ENCODE assay signal across 10 cellular contexts in the genomic region with DNA sequence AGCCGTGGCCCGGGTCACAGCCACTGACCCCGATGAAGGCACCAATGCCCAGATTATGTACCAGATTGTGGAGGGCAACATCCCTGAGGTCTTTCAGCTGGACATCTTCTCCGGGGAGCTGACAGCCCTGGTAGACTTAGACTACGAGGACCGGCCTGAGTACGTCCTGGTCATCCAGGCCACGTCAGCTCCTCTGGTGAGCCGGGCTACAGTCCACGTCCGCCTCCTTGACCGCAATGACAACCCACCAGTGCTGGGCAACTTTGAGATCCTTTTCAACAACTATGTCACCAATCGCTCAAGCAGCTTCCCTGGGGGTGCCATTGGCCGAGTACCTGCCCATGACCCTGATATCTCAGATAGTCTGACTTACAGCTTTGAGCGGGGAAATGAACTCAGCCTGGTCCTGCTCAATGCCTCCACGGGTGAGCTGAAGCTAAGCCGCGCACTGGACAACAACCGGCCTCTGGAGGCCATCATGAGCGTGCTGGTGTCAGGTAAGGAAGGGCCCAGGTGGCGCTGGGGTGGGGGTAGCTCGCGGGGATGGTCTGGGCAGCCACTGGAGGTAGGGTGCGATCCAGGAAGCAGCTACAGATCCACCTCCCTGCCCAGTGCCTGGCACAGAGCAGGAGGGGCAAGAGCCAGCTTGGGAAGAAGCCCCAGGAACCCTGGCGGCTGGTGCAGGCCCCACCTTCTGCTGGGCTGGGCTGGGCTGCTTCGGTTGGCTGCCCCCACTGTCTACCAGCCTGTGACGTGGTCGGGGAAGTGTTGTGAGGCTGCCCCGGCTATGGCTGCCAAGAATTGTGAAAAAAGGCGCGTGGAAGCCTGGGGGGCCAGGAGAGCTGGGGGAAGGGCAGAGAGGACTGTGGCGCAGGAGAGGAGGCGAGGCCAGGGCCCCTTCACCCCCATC. TPM values are rescaled to one million over a fixed set of nuclear protein-coding genes. Genes with fewer than 3 reads are reported as not detected.
A peak's percentile ranks its signal among the peaks of the same experiment; 100 is the strongest.
DNase-seq lines count a peak whose midpoint lies in the region; ATAC-seq, FAIRE-seq and TF ChIP-seq lines count a peak whose summit lies in the region.
"Had no signal": no experiment of that assay in that cellular context is flagged by ENCODE, and none has a peak within 500 bp of the region (broad histone marks: within the 10 kb centered on the region; RNA-seq: fewer than 3 reads in every experiment).

No MANE protein-coding gene starts in this region.

- POLR2A ChIA-PET in H1 (lab: Charles Lee; ENCODE audit: partially characterized antibody): interaction anchor here (0.9 to 12.2 kb wide), 7 partner anchors 16 to 153 kb away, joined by 3 to 252 read pairs (median 5); a partner anchor contains a TSS

- peaks cover 3 to 7% of the 10 kb centered on the region in 2 experiments for H4K20me1 ChIP-seq in H1 (replicated peaks in 1 of 2; ENCODE audit: control insufficient read depth in 1 of 2, insufficient read depth in 2 of 2, low read length in 2 of 2)

- no peak overlapping the region for H2BK20ac ChIP-seq in H1 (ENCODE audit: low read length)

- H2BK120ac ChIP-seq in H1 (replicated peaks; ENCODE audit: low read depth, low read length): no peak overlapping the region

- no peak overlapping the region for H3K14ac ChIP-seq in H1 (ENCODE audit: insufficient read length)

- peaks cover 13% of the 10 kb centered on the region; the same call in 1 of the 2 replicates for H3K79me1 ChIP-seq in H1 (ENCODE audit: low read depth, low read length)

- no peaks in the 10 kb centered on the region; a peak in 2 of 4 replicates for H3K9me3 ChIP-seq in H1 (ENCODE audit: insufficient read depth in 2 of 2, low read depth in 1 of 2, low read length in 1 of 2)
- H3K9me3 ChIP-seq in muscle layer of colon (ENCODE audit: low read length): no peaks in the 10 kb centered on the region

- no peak overlapping the region for H3K27ac ChIP-seq in H1 (ENCODE audit: low read depth, low read length)
- H3K27ac ChIP-seq in muscle layer of colon (ENCODE audit: low read depth, low read length): peak overlapping the region; percentile 53
- H3K27ac ChIP-seq in urinary bladder (ENCODE audit: low read depth): peak overlapping the region; percentile 13

- ATAC-seq in GM19328 (IDR thresholded peaks at IDR 0.05; ENCODE audit: unreplicated experiment): no peak

- WGBS in H1 (ENCODE audit: extremely low coverage in 1 of 2, insufficient coverage in 1 of 2, insufficient read length in 1 of 2, insufficient replicate concordance in 2 of 2, low coverage in 1 of 2, low lambda C conversion rate in 2 of 2, missing lambda C conversion rate in 1 of 2), 2 experiments: 87% methylated on average over 32 of the region's 33 CpGs; no CpG with 5 or more reads in 1 of the 2 experiments
- WGBS in urinary bladder: 79% methylated on average over 33 of the region's 33 CpGs

- TF ChIP-seq RAD21 in H1 (IDR thresholded peaks at IDR 0.05 in 1 of 2, conservative IDR thresholded peaks at IDR 0.05 in 1 of 2; ENCODE audit: low read depth in 2 of 2, low read length in 2 of 2): no peak

- no peak for FAIRE-seq in H1 (lab: Jason Lieb, UNC)

- H3K4me3 ChIP-seq in H1 (ENCODE audit: extremely low read depth in 1 of 4, insufficient read depth in 2 of 4, low read depth in 3 of 4, low read length in 4 of 4) (no peak overlapping the region; a peak in 2 of 8 replicates), muscle layer of colon (ENCODE audit: low read depth in 1 of 2, low read length in 2 of 2) (peak overlapping the region; percentile 6 to 39), urinary bladder (ENCODE audit: low read depth, low read length) (no peak overlapping the region)

- H3K36me3 ChIP-seq in H1 (ENCODE audit: control insufficient read depth in 2 of 4, insufficient read depth in 4 of 4, low read length in 3 of 4) (peaks cover 0 to 8% (median 0%) of the 10 kb centered on the region in 4 experiments; a peak in 3 of 8 replicates), muscle layer of colon (ENCODE audit: insufficient read depth, low read length) (no peaks in the 10 kb centered on the region), urinary bladder (ENCODE audit: insufficient read depth) (no peaks in the 10 kb centered on the region)

- H3K4me1 ChIP-seq in H1 (replicated peaks in 1 of 4; ENCODE audit: control insufficient read depth in 3 of 4, insufficient read depth in 4 of 4, low read length in 3 of 4) (peaks cover 5 to 41% (median 37%) of the 10 kb centered on the region in 4 experiments), muscle layer of colon (ENCODE audit: insufficient read depth, low read length) (peaks cover 33% of the 10 kb centered on the region), urinary bladder (ENCODE audit: insufficient read depth) (no peaks in the 10 kb centered on the region)

- H3K4me2 ChIP-seq in H1 (ENCODE audit: insufficient read depth in 1 of 2, low read depth in 2 of 2, low read length in 2 of 2): peak overlapping the region; percentile 44 to 47; a peak in 3 of 4 replicates

- peak overlapping the region; percentile 72 for H2BK15ac ChIP-seq in H1 (ENCODE audit: low read length)

- no peak overlapping the region for H4K5ac ChIP-seq in H1 (ENCODE audit: insufficient read length, low read depth, low read length)

- H2AFZ ChIP-seq in H1 (ENCODE audit: low read length): no peak overlapping the region

- peak overlapping the region; percentile 77; the same call in 1 of the 2 replicates for H2BK12ac ChIP-seq in H1 (ENCODE audit: low read depth, low read length)

- no peak overlapping the region; a peak in 1 of 7 replicates for H3K9ac ChIP-seq in H1 (replicated peaks in 1 of 4; ENCODE audit: extremely low read depth in 1 of 4, low read depth in 3 of 4, low read length in 3 of 4)
- H3K9ac ChIP-seq in muscle layer of colon (ENCODE audit: low read length): peak overlapping the region; percentile 46

- peak overlapping the region; percentile 71 for H3K18ac ChIP-seq in H1 (ENCODE audit: extremely low read depth, low read length)

- no peak for TF ChIP-seq EP300 in H1 (IDR thresholded peaks at IDR 0.05; ENCODE audit: borderline replicate concordance in 1 of 2, low read depth in 2 of 2, low read length in 2 of 2)

- H3K79me2 ChIP-seq in H1 (ENCODE audit: control insufficient read depth in 1 of 2, insufficient read depth in 2 of 2, low read length in 2 of 2): peaks cover 0 to 35% of the 10 kb centered on the region in 2 experiments; a peak in 1 of 4 replicates

- no peak overlapping the region for H2AK5ac ChIP-seq in H1 (ENCODE audit: low read depth, low read length)

- no peak overlapping the region for H3K23ac ChIP-seq in H1 (ENCODE audit: insufficient read length)

- no peak for TF ChIP-seq CTCF in H1 (IDR thresholded peaks at IDR 0.05; ENCODE audit: control extremely low read depth in 1 of 3, insufficient read depth in 1 of 3, low read depth in 1 of 3, low read length in 3 of 3)

- DNase-seq in NCI-H2227 (lab: John Stamatoyannopoulos, UW; ENCODE audit: unreplicated experiment) (peak; percentile 55), NCI-H2227 treated with DMSO at 0.1 percent for 48 hours (lab: John Stamatoyannopoulos, UW) (no peak), H1 (ENCODE audit: low read depth in 1 of 2, low spot score in 2 of 2) (no peak), NCI-H226 (no peak)
- DNase-seq in activated T-cell treated with anti-CD3 and anti-CD28 coated beads, Interleukin-2, amount 50 U/mL, for 1 hour: no peak
- DNase-seq: activated gamma-delta T cell, NCI-H2171 treated with DMSO at 0.1 percent for 48 hours had no signal

- CTCF ChIA-PET in H1 (lab: Charles Lee; ENCODE audit: partially characterized antibody): interaction anchor here (0.6 to 28.7 kb wide), 18 partner anchors 11 to 773 kb away, joined by 3 to 651 read pairs (median 3); a partner anchor contains a TSS

- peaks cover 3% of the 10 kb centered on the region; the same call in 1 of the 2 replicates for H3K23me2 ChIP-seq in H1 (ENCODE audit: low read depth, low read length)

- peak overlapping the region; percentile 40 for H2BK5ac ChIP-seq in H1 (ENCODE audit: low read depth, low read length)

- no peak for TF ChIP-seq POLR2A in H1 (IDR thresholded peaks at IDR 0.05; ENCODE audit: control extremely low read depth in 1 of 2, low read depth in 2 of 2, low read length in 2 of 2)

- H3K4ac ChIP-seq in H1 (replicated peaks; ENCODE audit: insufficient read length, low read depth, low read length): no peak overlapping the region

- H3K27me3 ChIP-seq in H1 (replicated peaks in 1 of 4; ENCODE audit: control insufficient read depth in 3 of 4, extremely low read depth in 1 of 4, insufficient read depth in 3 of 4, low read length in 3 of 4): peaks cover 0 to 15% (median 10%) of the 10 kb centered on the region in 4 experiments; a peak in 5 of 7 replicates
- H3K27me3 ChIP-seq in muscle layer of colon (ENCODE audit: control insufficient read depth in 1 of 2, insufficient read depth in 2 of 2, low read length in 2 of 2): no peaks in the 10 kb centered on the region

- no peak overlapping the region for H4K91ac ChIP-seq in H1 (replicated peaks; ENCODE audit: insufficient read length, low read length)

- H4K8ac ChIP-seq in H1 (ENCODE audit: extremely low read depth, insufficient read depth, low read length): no peak overlapping the region

- H3K56ac ChIP-seq in H1 (replicated peaks; ENCODE audit: insufficient read length, low read depth, low read length): no peak overlapping the region

RNA-seq across cellular contexts. Expression of a gene that starts 3.8 kb away (rescaled TPM):
- 27.7 and 28.0 TPM in 2 replicates for total RNA-seq in H1 (2021; fragmentation: NEBNext Ultra II Directional; extraction: Animal tissue kit (Norgen Biotek cat#: 25700))
- 12.0 and 25.9 TPM in 2 replicates for polyA plus RNA-seq in H1 (2011; rRNA removed)
- 12.4 TPM for polyA plus RNA-seq in H1 (2011; cell fraction: cytosol; rRNA removed)
- 59.6 TPM for polyA plus RNA-seq in H1 (2011; cell fraction: nucleus; rRNA removed)
- 15.3 to 24.5 TPM (median 21.9 TPM) in 4 replicates for polyA plus RNA-seq in H1 (2012, experiment 1 of 2)
- polyA plus RNA-seq in H1 (2012, experiment 2 of 2): 16.0 TPM
- 19.9 TPM for polyA plus RNA-seq in H1 (2013, experiment 1 of 2)
- 16.0 TPM for polyA plus RNA-seq in H1 (2013, experiment 2 of 2)
- 37.3 and 50.6 TPM in 2 replicates for polyA minus RNA-seq in H1 (2011; rRNA and poly(A)+ RNA removed)
- 28.1 TPM for polyA minus RNA-seq in H1 (2011; cell fraction: cytosol; rRNA and poly(A)+ RNA removed)
- 39.4 TPM for polyA minus RNA-seq in H1 (2011; cell fraction: nucleus; rRNA and poly(A)+ RNA removed)
- total RNA-seq in urinary bladder: 3.6 TPM
- polyA plus RNA-seq in urinary bladder: 4.9 TPM

RNA-seq across cellular contexts. Expression of a gene that starts 29.8 kb away (rescaled TPM):
- total RNA-seq in H1 (2021; fragmentation: NEBNext Ultra II Directional; extraction: Animal tissue kit (Norgen Biotek cat#: 25700)): 67.3 and 69.6 TPM in 2 replicates
- 56.1 and 83.3 TPM in 2 replicates for polyA plus RNA-seq in H1 (2011; rRNA removed)
- 61.4 TPM for polyA plus RNA-seq in H1 (2011; cell fraction: cytosol; rRNA removed)
- polyA plus RNA-seq in H1 (2011; cell fraction: nucleus; rRNA removed): 94.4 TPM
- 49.1 to 60.0 TPM (median 56.5 TPM) in 4 replicates for polyA plus RNA-seq in H1 (2012, experiment 1 of 2)
- 58.9 TPM for polyA plus RNA-seq in H1 (2012, experiment 2 of 2)
- 54.5 TPM for polyA plus RNA-seq in H1 (2013, experiment 1 of 2)
- 53.3 TPM for polyA plus RNA-seq in H1 (2013, experiment 2 of 2)
- polyA minus RNA-seq in H1 (2011; rRNA and poly(A)+ RNA removed): 16.6 and 25.5 TPM in 2 replicates
- 24.0 TPM for polyA minus RNA-seq in H1 (2011; cell fraction: cytosol; rRNA and poly(A)+ RNA removed)
- polyA minus RNA-seq in H1 (2011; cell fraction: nucleus; rRNA and poly(A)+ RNA removed): 21.1 TPM
- total RNA-seq in urinary bladder: 5.3 TPM
- polyA plus RNA-seq in urinary bladder: 6.5 TPM

RNA-seq across cellular contexts. Expression of a gene that starts 39.4 kb away (rescaled TPM):
- total RNA-seq in H1 (2021; fragmentation: NEBNext Ultra II Directional; extraction: Animal tissue kit (Norgen Biotek cat#: 25700)): 136 and 146 TPM in 2 replicates
- polyA plus RNA-seq in H1 (2011; rRNA removed) (83.1 and 97.1 TPM in 2 replicates), urinary bladder (136 TPM)
- polyA plus RNA-seq in H1 (2011; cell fraction: cytosol; rRNA removed): 145 TPM
- polyA plus RNA-seq in H1 (2011; cell fraction: nucleus; rRNA removed): 134 TPM
- polyA plus RNA-seq in H1 (2012, experiment 1 of 2): 150 to 162 TPM (median 155 TPM) in 4 replicates
- 71.7 TPM for polyA plus RNA-seq in H1 (2012, experiment 2 of 2)
- 89.1 TPM for polyA plus RNA-seq in H1 (2013, experiment 1 of 2)
- 87.4 TPM for polyA plus RNA-seq in H1 (2013, experiment 2 of 2)
- polyA minus RNA-seq in H1 (2011; rRNA and poly(A)+ RNA removed): 87.1 and 97.9 TPM in 2 replicates
- polyA minus RNA-seq in H1 (2011; cell fraction: cytosol; rRNA and poly(A)+ RNA removed): 50.2 TPM
- polyA minus RNA-seq in H1 (2011; cell fraction: nucleus; rRNA and poly(A)+ RNA removed): 67.5 TPM
- total RNA-seq in urinary bladder: 75.3 TPM

RNA-seq across cellular contexts. Expression of a gene that starts 53.7 kb away (rescaled TPM):
- 0.30 TPM in 1 of 2 replicates, not detected in the other for total RNA-seq in H1 (2021; fragmentation: NEBNext Ultra II Directional; extraction: Animal tissue kit (Norgen Biotek cat#: 25700))
- polyA plus RNA-seq in H1 (2011; rRNA removed) (0.24 and 0.58 TPM in 2 replicates), urinary bladder (0.22 TPM)
- polyA plus RNA-seq in H1 (2011; cell fraction: cytosol; rRNA removed): 0.17 TPM
- 0.66 TPM for polyA plus RNA-seq in H1 (2011; cell fraction: nucleus; rRNA removed)
- 0.20 to 0.83 TPM (median 0.55 TPM) in 3 of 4 replicates, not detected in the other for polyA plus RNA-seq in H1 (2012, experiment 1 of 2)
- polyA plus RNA-seq in H1 (2012, experiment 2 of 2): not detected
- polyA plus RNA-seq in H1 (2013, experiment 1 of 2): 0.24 TPM
- polyA plus RNA-seq in H1 (2013, experiment 2 of 2): 0.09 TPM
- 0.37 TPM in 1 of 2 replicates, not detected in the other for polyA minus RNA-seq in H1 (2011; rRNA and poly(A)+ RNA removed)
- polyA minus RNA-seq in H1 (2011; cell fraction: cytosol; rRNA and poly(A)+ RNA removed): 0.81 TPM
- polyA minus RNA-seq in H1 (2011; cell fraction: nucleus; rRNA and poly(A)+ RNA removed): not detected
- total RNA-seq in urinary bladder: not detected

Comparison
In these comparisons a context has a peak if more than half of its experiments do, and no peak if none do; other contexts are left out.
1. H3K4me3 ChIP-seq: peak in muscle layer of colon (2 of 2); none in H1 (0 of 4) and urinary bladder (single experiment).
2. RNA of a gene that starts 29.8 kb away (total RNA-seq): 67.3 to 69.6 TPM in H1; 5.3 TPM in urinary bladder (single experiment); every median in the first group is over 10 times any median in the second.